ENCODE assay signal across 8 cellular contexts in the genomic region with DNA sequence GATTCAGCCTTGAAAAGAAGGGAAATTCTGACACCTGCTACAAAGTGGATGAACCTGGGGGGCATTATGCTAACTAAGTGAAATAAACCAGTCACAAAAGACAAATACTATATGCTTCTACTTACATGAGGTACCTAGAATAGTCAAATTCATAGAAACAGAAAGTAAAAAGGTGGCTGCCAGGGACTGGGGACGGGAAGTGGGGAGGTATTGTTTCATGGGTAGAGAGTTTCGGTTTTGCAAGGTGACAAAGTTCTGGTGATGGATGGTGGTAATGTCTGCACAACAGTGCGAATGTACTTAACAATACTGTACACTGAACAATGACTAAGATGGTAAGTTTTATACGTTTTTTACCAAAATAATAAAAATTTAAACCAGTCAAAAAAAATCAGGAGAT. TPM values are rescaled to one million over a fixed set of nuclear protein-coding genes. Genes with fewer than 3 reads are reported as not detected.
A peak's percentile ranks its signal among the peaks of the same experiment; 100 is the strongest.
DNase-seq lines count a peak whose midpoint lies in the region; ATAC-seq and TF ChIP-seq lines count a peak whose summit lies in the region.

No MANE protein-coding gene starts in this region.

- H3K36me3 Mint-ChIP-seq in brain = peaks cover 29% of the 10 kb centered on the region
- 0 out of 3 replicates have a peak, but pooled peaks cover 4% of the 10 kb centered on the region for H3K36me3 Mint-ChIP-seq in GM23338 (ENCODE audit: low read depth)

- BruUV-seq in PC-9 (replicated peaks; lab: Mats Ljungman, UMichigan) = no TSS peak

- H3K36me3 ChIP-seq in PC-9 (ENCODE audit: low read depth) (no peaks in the 10 kb centered on the region), GM23338 (ENCODE audit: insufficient read depth) (no peaks in the 10 kb centered on the region), H7 (replicated peaks; ENCODE audit: control insufficient read depth, insufficient read depth, low read length) (no peaks in the 10 kb centered on the region)

- H3K4me1 Mint-ChIP-seq in brain = peaks cover 74% of the 10 kb centered on the region
- peaks cover 32% of the 10 kb centered on the region for H3K4me1 Mint-ChIP-seq in GM23338

- H3K79me2 ChIP-seq in PC-9 (ENCODE audit: low read depth) = peaks cover 52% of the 10 kb centered on the region
- peaks cover 5% of the 10 kb centered on the region for H3K79me2 ChIP-seq in GM23338 (replicated peaks; ENCODE audit: insufficient read depth)

- H2AFZ ChIP-seq in PC-9 (no peak overlapping the region), GM23338 (no peak overlapping the region)

- intact Hi-C loops in PC-9 (cut with micrococcal nuclease; ENCODE audit: unreplicated experiment) = loop anchor here (5.0 kb wide), 1 partner anchor 55 kb away; no protein-coding TSS in a partner anchor

- H3K4me2 ChIP-seq in PC-9 (peak overlapping the region; percentile 60), GM23338 (no peak overlapping the region)

- ATAC-seq in GM18505 (IDR thresholded peaks at IDR 0.05; ENCODE audit: unreplicated experiment) (peak; percentile 49), HG02642 (IDR thresholded peaks at IDR 0.05; ENCODE audit: poor library complexity, unreplicated experiment) (peak; percentile 46), GM23338 (no peak)

- POLR2A ChIA-PET in PC-9 (lab: Charles Lee; ENCODE audit: unreplicated experiment) = no interaction called here

- H3K9me2 ChIP-seq in PC-9 (ENCODE audit: insufficient read depth) (no peaks in the 10 kb centered on the region), GM23338 (ENCODE audit: insufficient read depth) (no peaks in the 10 kb centered on the region)

- no peak for TF ChIP-seq POLR2A in GM18505 (IDR thresholded peaks at IDR 0.05; ENCODE audit: borderline replicate concordance, extremely low read depth, insufficient read depth, insufficient read length)

- H4K20me1 ChIP-seq in PC-9 (ENCODE audit: insufficient read depth) (peaks cover 4% of the 10 kb centered on the region; the same call in 1 of the 2 replicates), GM23338 (replicated peaks; ENCODE audit: insufficient read depth) (peaks cover 20% of the 10 kb centered on the region)

- no peaks in the 10 kb centered on the region for H3K9me3 ChIP-seq in PC-9 (ENCODE audit: insufficient read depth, low read depth)

- H3F3A ChIP-seq in PC-9 (ENCODE audit: insufficient read depth, low read depth) (peaks cover 55% of the 10 kb centered on the region), GM23338 (replicated peaks; ENCODE audit: low read depth) (peaks cover 11% of the 10 kb centered on the region; the same call in 1 of the 2 replicates)

- TF ChIP-seq CTCF in PC-9 (conservative IDR thresholded peaks at IDR 0.05) (no peak), brain (conservative IDR thresholded peaks at IDR 0.05) (no peak), GM23338 (conservative IDR thresholded peaks at IDR 0.05; ENCODE audit: low read depth in 2 of 2) (no peak)

- H3K27ac Mint-ChIP-seq in brain = peak overlapping the region in 4 of 5 experiments; percentile 25 to 77 (median 53)
- H3K27ac Mint-ChIP-seq in GM23338 = no peak overlapping the region

- H3K9me3 Mint-ChIP-seq in brain (no peaks in the 10 kb centered on the region), GM23338 (peaks cover 6% of the 10 kb centered on the region)

- H3K4me1 ChIP-seq in PC-9 (replicated peaks; ENCODE audit: insufficient read depth) (peaks cover 68% of the 10 kb centered on the region), GM23338 (ENCODE audit: insufficient read depth) (peaks cover 8% of the 10 kb centered on the region)

- H3K4me3 Mint-ChIP-seq in brain (peak overlapping the region in 3 of 5 experiments; percentile 12 to 54 (median 17)), GM23338 (no peak overlapping the region)

- CTCF ChIA-PET in PC-9 (lab: Charles Lee) = no interaction called here

- H3K27me3 Mint-ChIP-seq in brain (peaks cover 3% of the 10 kb centered on the region), GM23338 (ENCODE audit: insufficient read depth, low read depth, poor library complexity) (peaks cover 14% of the 10 kb centered on the region)

- H3K27me3 ChIP-seq in PC-9 (ENCODE audit: insufficient read depth, low read depth) (no peaks in the 10 kb centered on the region), GM23338 (ENCODE audit: insufficient read depth) (peaks cover 11% of the 10 kb centered on the region; the same call in 1 of the 2 replicates), H7 (ENCODE audit: control insufficient read depth, insufficient read depth, low read length) (peaks cover 3% of the 10 kb centered on the region)

- no peak overlapping the region for H3K4me3 ChIP-seq in PC-9
- H3K4me3 ChIP-seq in GM23338 = no peak overlapping the region
- no peak overlapping the region for H3K4me3 ChIP-seq in H7 (ENCODE audit: insufficient read depth, low read depth, low read length)

- DNase-seq in PC-9 (no peak), GM23338 (ENCODE audit: low spot score) (no peak), H7 (no peak), A172 (ENCODE audit: low spot score) (no peak)
- DNase-seq in stimulated activated CD4-positive, alpha-beta T cell treated with anti-CD3 and anti-CD28 coated beads, Interleukin-15, amount 100 ng/mL, for 24 hours = peak; percentile 71

- H3K27ac ChIP-seq in PC-9 (peak overlapping the region; percentile 60), GM23338 (ENCODE audit: low read depth) (no peak overlapping the region)

TF ChIP-seq in GM23338, 12 proteins besides CTCF, POLR2A, EP300 and RAD21 (continues in another document):
- TF ChIP-seq, protein P1, sequence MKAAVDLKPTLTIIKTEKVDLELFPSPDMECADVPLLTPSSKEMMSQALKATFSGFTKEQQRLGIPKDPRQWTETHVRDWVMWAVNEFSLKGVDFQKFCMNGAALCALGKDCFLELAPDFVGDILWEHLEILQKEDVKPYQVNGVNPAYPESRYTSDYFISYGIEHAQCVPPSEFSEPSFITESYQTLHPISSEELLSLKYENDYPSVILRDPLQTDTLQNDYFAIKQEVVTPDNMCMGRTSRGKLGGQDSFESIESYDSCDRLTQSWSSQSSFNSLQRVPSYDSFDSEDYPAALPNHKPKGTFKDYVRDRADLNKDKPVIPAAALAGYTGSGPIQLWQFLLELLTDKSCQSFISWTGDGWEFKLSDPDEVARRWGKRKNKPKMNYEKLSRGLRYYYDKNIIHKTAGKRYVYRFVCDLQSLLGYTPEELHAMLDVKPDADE (IDR thresholded peaks at IDR 0.05) = no peak
- no peak for TF ChIP-seq CREB1 (CRISPR knock-in tag; IDR thresholded peaks at IDR 0.05; ENCODE audit: low read depth)
- TF ChIP-seq POLR2AphosphoS5 (IDR thresholded peaks at IDR 0.05; ENCODE audit: low read depth) = no peak

RNA-seq across cellular contexts. Expression of a gene that starts 4.8 kb away (rescaled TPM):
- total RNA-seq in PC-9 (2021) = 87.9 and 96.7 TPM in 2 replicates
- polyA plus RNA-seq in brain (ENCODE audit: insufficient read depth, low read depth, low replicate concordance) = 209 TPM
- total RNA-seq in GM23338 (2014; rRNA removed; shearing (Covaris generic)) = 63.6 and 64.0 TPM in 2 replicates
- polyA plus RNA-seq in GM23338 (2016; fragmentation: Nextera tagmentation; extraction: Ambion mirVana) = 54.9 and 58.1 TPM in 2 replicates
- 67.6 and 74.4 TPM in 2 replicates for total RNA-seq in H7 (2014; rRNA removed; shearing (Covaris generic))
- 43.7 and 61.6 TPM in 2 replicates for total RNA-seq in A172 (2014; rRNA removed; shearing (Covaris generic))
